ENCODE assay signal across 15 cellular contexts in genomic region chr4:77196866-77197265, GRCh38. TPM values are rescaled to one million over a fixed set of nuclear protein-coding genes. Genes with fewer than 3 reads are reported as not detected.
A peak's percentile ranks its signal among the peaks of the same experiment; 100 is the strongest.
DNase-seq lines count a peak whose midpoint lies in the region; ATAC-seq and TF ChIP-seq lines count a peak whose summit lies in the region.
"Had no signal": no experiment of that assay in that cellular context is flagged by ENCODE, and none has a peak within 500 bp of the region (broad histone marks: within the 10 kb centered on the region; RNA-seq: fewer than 3 reads in every experiment).

No MANE protein-coding gene starts in this region.

- H3K27me3 ChIP-seq in Peyer's patch = no peaks in the 10 kb centered on the region

- H3K9me3 ChIP-seq in Peyer's patch = no peaks in the 10 kb centered on the region

- H3K4me3 ChIP-seq in Peyer's patch = no peak overlapping the region
- H3K4me3 ChIP-seq: coronary artery had no signal

- no peaks in the 10 kb centered on the region for H3K36me3 ChIP-seq in Peyer's patch

- DNase-seq in medulla oblongata (ENCODE audit: extremely low spot score) = peak; percentile 27
- DNase-seq in Peyer's patch = no peak
- DNase-seq in COR-L47 (lab: John Stamatoyannopoulos, UW) = no peak
- no peak for DNase-seq in activated CD8-positive, alpha-beta memory T cell treated with anti-CD3 and anti-CD28 coated beads, Interleukin-2, amount 50 U/mL, for 4 hours
- DNase-seq in dedifferentiated amniotic fluid mesenchymal stem cell (ENCODE audit: extremely low spot score) = no peak
- DNase-seq: activated naive CD4-positive, alpha-beta T cell treated with anti-CD3 and anti-CD28 coated beads, Interleukin-2, amount 10 ng/mL, durations not matched to agents 7 days and 5 days; Calu3; midbrain; NCI-H1436; small intestine had no signal

- ATAC-seq in GM18505 (IDR thresholded peaks at IDR 0.05; ENCODE audit: unreplicated experiment) (peak; percentile 40), GM21526 (IDR thresholded peaks at IDR 0.05; ENCODE audit: low FRiP score, unreplicated experiment) (peak; percentile 46), HG03442 (IDR thresholded peaks at IDR 0.05; ENCODE audit: unreplicated experiment) (peak; percentile 26)

- no peak overlapping the region for H3K27ac ChIP-seq in Peyer's patch
- H3K27ac ChIP-seq: coronary artery, RWPE1 had no signal

- no peak for TF ChIP-seq POLR2A in GM18505 (IDR thresholded peaks at IDR 0.05; ENCODE audit: borderline replicate concordance, extremely low read depth, insufficient read depth, insufficient read length)
- no peak for TF ChIP-seq POLR2A in Peyer's patch (IDR thresholded peaks at IDR 0.05)

- no peak for TF ChIP-seq CTCF in Peyer's patch (IDR thresholded peaks at IDR 0.05)

- H3K4me1 ChIP-seq in Peyer's patch = no peaks in the 10 kb centered on the region

RNA-seq across cellular contexts. Expression of gene CCNG2, which starts 39.9 kb away (rescaled TPM):
- 10 to 100 TPM; 19.8 to 29.7 (median 25.8) TPM for total RNA-seq in Peyer's patch
